In the genomic region with DNA sequence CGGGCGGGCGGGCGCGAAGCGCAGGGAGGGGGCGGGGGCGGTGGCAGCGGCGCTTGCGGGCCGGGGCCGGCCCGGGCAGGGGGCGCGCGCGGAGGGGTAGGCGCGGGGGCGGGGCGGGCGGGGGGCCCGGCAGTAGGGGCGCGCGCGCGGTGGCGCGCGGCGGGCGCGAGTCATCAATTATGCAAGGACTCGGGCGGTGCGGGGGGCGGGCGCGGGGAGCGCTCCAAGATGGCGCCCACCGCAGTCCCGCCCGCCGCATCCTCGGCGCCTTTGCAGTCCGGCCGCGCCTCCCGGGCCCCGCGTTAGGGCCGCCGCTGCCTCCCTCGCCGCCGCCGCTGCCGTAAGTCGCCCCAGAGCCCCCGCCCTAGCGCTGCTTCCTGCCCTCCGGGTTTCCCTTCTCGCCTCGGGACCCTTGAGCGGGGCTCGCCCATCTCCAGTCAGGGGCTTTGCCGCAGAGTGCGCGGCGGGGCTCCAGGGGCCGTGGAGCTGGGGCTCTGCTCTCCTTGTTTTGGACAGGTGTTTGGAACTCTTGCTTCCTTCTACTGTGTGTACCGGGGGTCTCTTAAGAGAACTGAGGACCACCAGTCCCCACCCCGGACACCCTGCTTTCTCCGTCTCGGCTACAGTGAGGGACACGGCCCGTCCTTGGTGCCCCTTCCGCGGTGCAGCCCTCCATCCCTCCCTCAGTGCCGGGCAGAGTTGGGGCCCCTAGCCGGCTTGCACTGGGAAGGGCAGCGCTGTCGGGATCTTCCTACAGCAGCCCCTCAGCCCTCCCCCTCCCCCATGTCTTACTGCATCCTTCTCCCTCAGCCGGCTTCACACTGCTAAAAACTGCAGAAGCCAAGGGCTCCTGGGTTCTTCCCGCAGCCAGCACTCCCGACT, we compare ENCODE assay signal across 8 cellular contexts. TPM values are rescaled to one million over a fixed set of nuclear protein-coding genes. Genes with fewer than 3 reads are reported as not detected.
DNase-seq lines count a peak whose midpoint lies in the region; ATAC-seq and TF ChIP-seq lines count a peak whose summit lies in the region.

A gene (plus strand): TSS at position 214 of the 882 bp plus-strand sequence. CDS start 71,585 bp downstream, outside the sequence.

- TF ChIP-seq POLR2A in NB4 (IDR thresholded peaks at IDR 0.05; ENCODE audit: extremely low read depth, insufficient read length) = no peak

- no peak for TF ChIP-seq CTCF in NB4 (IDR thresholded peaks at IDR 0.05; ENCODE audit: low read depth, low read length)

- DNase-seq in Right ventricle myocardium superior = peak; percentile 53
- no peak for DNase-seq in Right ventricle myocardium inferior (ENCODE audit: missing footprints)
- peak; percentile 49 for DNase-seq in NB4 (ENCODE audit: low read depth)
- DNase-seq in cerebellum (ENCODE audit: low spot score) = peak; percentile 79
- peak; percentile 89 for DNase-seq in left kidney (ENCODE audit: low read depth, low spot score)
- DNase-seq in stimulated activated CD4-positive, alpha-beta T cell treated with anti-CD3 and anti-CD28 coated beads, Interleukin-4, amount 100 ng/mL, for 24 hours = peak; percentile 57

- intact Hi-C loops in Right ventricle myocardium superior (cut with DNase I) = no loop called here
- intact Hi-C loops in Right ventricle myocardium inferior (cut with DNase I) = no loop called here

- ATAC-seq in Right ventricle myocardium superior (ENCODE audit: poor library complexity) (peak; percentile 31), Right ventricle myocardium inferior (no peak), HG03442 (IDR thresholded peaks at IDR 0.05; ENCODE audit: unreplicated experiment) (no peak)
- peak; percentile 53 to 58 for ATAC-seq in activated CD4-positive, CD25-positive, alpha-beta regulatory T cell treated with anti-CD3 and anti-CD28 coated beads, Interleukin-2, amount 50 U/mL, for 24 hours

- H3K4me3 ChIP-seq in NB4 (ENCODE audit: low read depth, low read length) = peak within 1 kb of the TSS; percentile 37

RNA-seq across cellular contexts. Expression of the gene that starts here (rescaled TPM):
- total RNA-seq in Right ventricle myocardium superior (0.13 TPM), Right ventricle myocardium inferior (0.24 TPM), cerebellum (80.3 TPM)

Comparison
In these comparisons a context has a peak if more than half of its experiments do, and no peak if none do; other contexts are left out.
1. RNA of the gene that starts here (total RNA-seq): 80.3 TPM in cerebellum (single experiment); 0.24 TPM in Right ventricle myocardium inferior (single experiment) and 0.13 TPM in Right ventricle myocardium superior (single experiment); every median in the first group is over 10 times any median in the second.
2. Peak in DNase-seq and ATAC-seq in Right ventricle myocardium superior; RNA of the gene not detected or under 1 TPM.
3. ATAC-seq: peak in activated CD4-positive, CD25-positive, alpha-beta regulatory T cell treated with anti-CD3 and anti-CD28 coated beads, Interleukin-2, amount 50 U/mL, for 24 hours (2 of 2); none in Right ventricle myocardium inferior (single experiment) and HG03442 (single experiment).